In the genomic region with DNA sequence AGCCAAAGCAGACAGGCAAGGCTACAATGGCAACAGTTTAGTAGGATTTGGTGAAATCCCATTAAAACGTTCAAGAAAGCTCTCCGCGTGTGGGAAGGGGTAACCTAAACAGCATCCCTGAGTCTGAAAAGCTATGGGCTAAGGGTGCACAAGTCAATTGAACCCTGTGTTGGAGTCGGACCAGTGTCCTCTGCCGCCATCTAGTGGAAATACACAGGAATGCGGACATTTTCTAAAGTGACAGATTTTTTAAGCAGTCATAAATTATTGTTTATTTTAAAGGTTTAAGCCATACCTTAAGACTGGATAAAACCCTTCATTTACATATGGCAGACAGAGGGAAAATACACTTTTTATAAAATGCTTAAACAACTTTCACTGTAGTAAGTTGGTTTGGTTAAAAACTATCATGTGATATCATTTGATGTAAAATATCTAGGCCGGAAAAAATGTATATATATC, we compare ENCODE assay signal across 8 cellular contexts. TPM values are rescaled to one million over a fixed set of nuclear protein-coding genes. Genes with fewer than 3 reads are reported as not detected.
DNase-seq lines count a peak whose midpoint lies in the region; ATAC-seq and TF ChIP-seq lines count a peak whose summit lies in the region.

No MANE protein-coding gene starts in this region.

- ATAC-seq in RWPE2 (ENCODE audit: low read depth) (peak; percentile 54; the same call in 2 of the 3 replicates), psoas muscle (peak in 3 of 4 donors; percentile 46 to 63 (median 58)), GM21423 (IDR thresholded peaks at IDR 0.05; ENCODE audit: unreplicated experiment) (no peak), GM19452 (IDR thresholded peaks at IDR 0.05; ENCODE audit: unreplicated experiment) (no peak)

- intact Hi-C loops in psoas muscle (cut with DNase I), result loop anchor here (5.0 to 10.0 kb wide), 4 partner anchors 103 to 721 kb away; no protein-coding TSS in a partner anchor

- WGBS in psoas muscle, 3 donors, result 10 to 14% (median 13%) methylated on average over 7 of the region's 7 CpGs

- no peaks in the 10 kb centered on the region for H3K9me3 ChIP-seq in RWPE2 (ENCODE audit: severe bottlenecking)
- H3K9me3 ChIP-seq in psoas muscle, result no peaks in the 10 kb centered on the region

- no peak overlapping the region for H3K4me3 ChIP-seq in RWPE2 (ENCODE audit: severe bottlenecking)
- H3K4me3 ChIP-seq in psoas muscle, result no peak overlapping the region

- H3K36me3 ChIP-seq in RWPE2 (ENCODE audit: low read depth) (no peaks in the 10 kb centered on the region), psoas muscle (ENCODE audit: insufficient read depth in 1 of 2, low read depth in 1 of 2) (no peaks in the 10 kb centered on the region)

- H3K27me3 ChIP-seq in RWPE2 (ENCODE audit: insufficient read depth, poor library complexity, severe bottlenecking), result no peaks in the 10 kb centered on the region
- no peaks in the 10 kb centered on the region for H3K27me3 ChIP-seq in psoas muscle (ENCODE audit: insufficient read depth in 3 of 3, low read length in 2 of 3)

- no peak overlapping the region for H3K27ac ChIP-seq in RWPE2 (ENCODE audit: poor library complexity, severe bottlenecking)
- no peak overlapping the region for H3K27ac ChIP-seq in psoas muscle

- H3K4me1 ChIP-seq in RWPE2 (ENCODE audit: insufficient read depth, poor library complexity, severe bottlenecking) (no peaks in the 10 kb centered on the region), psoas muscle (no peaks in the 10 kb centered on the region)

- TF ChIP-seq CTCF in RWPE2 (IDR thresholded peaks at IDR 0.05; ENCODE audit: poor library complexity, severe bottlenecking), result peak; percentile 95
- peak; percentile 76 for TF ChIP-seq CTCF in psoas muscle (IDR thresholded peaks at IDR 0.05)

- DNase-seq in DMS114 treated with DMSO at 0.1 percent for 48 hours (lab: John Stamatoyannopoulos, UW; ENCODE audit: unreplicated experiment), result peak; percentile 45
- peak; percentile 51 for DNase-seq in HuH-7.5 (ENCODE audit: low spot score)
- no peak for DNase-seq in RWPE2 (ENCODE audit: low spot score)
- peak; percentile 77 for DNase-seq in activated effector memory CD4-positive, alpha-beta T cell treated with anti-CD3 and anti-CD28 coated beads, Interleukin-2, amount 50 U/mL, for 16 hours
- DNase-seq in globus pallidus (ENCODE audit: low spot score), result peak; percentile 40
- DNase-seq in psoas muscle, result no peak

RNA-seq across cellular contexts. Expression of a gene that starts 26.5 kb away (rescaled TPM):
- total RNA-seq in psoas muscle, result 100 to 1,000 TPM in 1 of 4 donors, 10 to 100 TPM in 3; 65.0 to 114 (median 83.1) TPM
- polyA plus RNA-seq in psoas muscle, result 100 to 1,000 TPM in 1 of 3 donors, 10 to 100 TPM in 2; 70.3 to 155 (median 87.5) TPM

Comparison
In these comparisons a context has a peak if more than half of its experiments do, and no peak if none do; other contexts are left out.
1. DNase-seq: peak in DMS114 treated with DMSO at 0.1 percent for 48 hours (single experiment), HuH-7.5 (single experiment), activated effector memory CD4-positive, alpha-beta T cell treated with anti-CD3 and anti-CD28 coated beads, Interleukin-2, amount 50 U/mL, for 16 hours (single experiment) and globus pallidus (single experiment); none in RWPE2 (single experiment) and psoas muscle (0 of 2).
2. ATAC-seq: peak in RWPE2 (single experiment) and psoas muscle (3 of 4); none in GM21423 (single experiment) and GM19452 (single experiment).